In the genomic region with DNA sequence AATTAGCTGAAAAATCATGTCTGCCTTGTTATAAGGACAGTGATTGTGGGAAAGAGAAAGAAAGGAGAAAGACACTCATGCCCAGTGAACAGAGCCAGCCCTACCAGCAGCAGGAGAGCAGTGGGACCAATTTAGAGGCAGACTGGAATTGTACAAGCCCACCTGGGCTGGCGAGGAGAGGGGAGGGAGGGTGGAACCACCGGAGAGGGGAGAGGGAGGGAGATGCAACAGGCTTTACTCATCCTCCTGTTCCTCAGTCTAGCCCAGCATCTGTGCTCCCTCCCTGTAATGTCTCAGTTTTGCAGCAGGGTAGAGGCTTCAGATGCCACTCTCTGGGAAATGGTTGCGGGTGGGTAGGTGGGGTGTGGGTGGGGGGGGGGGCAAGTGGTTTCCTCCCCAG, we compare ENCODE assay signal across 21 cellular contexts.
"Had no signal": no experiment of that assay in that cellular context is flagged by ENCODE, and none has a peak within 500 bp of the region (broad histone marks: within the 10 kb centered on the region; RNA-seq: fewer than 3 reads in every experiment).

No MANE protein-coding gene starts in this region.

- H3K9me3 Mint-ChIP-seq: IgD-negative memory B cell had no signal

- H3K4me3 ChIP-seq: K562 had no signal

- DNase-seq: Kasumi-1; MM.1S; NCI-H1092 treated with DMSO at 0.1 percent for 48 hours; NCI-H1436; NCI-H187; NCI-H2029; NCI-H2081 treated with DMSO at 0.1 percent for 48 hours; NCI-H2171; NCI-H226; NCI-H446; NCI-H510A; NCI-H524 treated with DMSO at 0.1 percent for 48 hours; NCI-H774; NK-92 treated with Interleukin-12 subunit alpha and Interleukin-12 subunit beta, amount 100 ng/mL, for 24 hours; PC-3; SHP77; SK-N-SH; SW 1271 had no signal

- H3K27me3 Mint-ChIP-seq: IgD-negative memory B cell had no signal

- H3K4me3 Mint-ChIP-seq: IgD-negative memory B cell had no signal

- ATAC-seq: K562, Panc1, PC-3 had no signal
